ENCODE assay signal across 15 cellular contexts in genomic region chr3:180973543-180973942, GRCh38. TPM values are rescaled to one million over a fixed set of nuclear protein-coding genes. Genes with fewer than 3 reads are reported as not detected.
DNase-seq lines count a peak whose midpoint lies in the region; ATAC-seq and TF ChIP-seq lines count a peak whose summit lies in the region.
"Had no signal": no experiment of that assay in that cellular context is flagged by ENCODE, and none has a peak within 500 bp of the region (broad histone marks: within the 10 kb centered on the region; RNA-seq: fewer than 3 reads in every experiment).

No MANE protein-coding gene starts in this region.

- ATAC-seq in GM19035 (IDR thresholded peaks at IDR 0.05; ENCODE audit: unreplicated experiment): peak; percentile 52
- ATAC-seq in HG02610 (IDR thresholded peaks at IDR 0.05; ENCODE audit: unreplicated experiment): peak; percentile 51
- ATAC-seq in HG03196 (IDR thresholded peaks at IDR 0.05; ENCODE audit: unreplicated experiment): peak; percentile 47
- ATAC-seq in T-helper 17 cell: no peak
- no peak for ATAC-seq in stimulated activated memory B cell treated with anti-CD40 and anti-IgM and Interleukin-4, amounts not matched to agents 10 μg/mL and 1 μg/mL and 100 μg/mL, for 72 hours

- no peak overlapping the region for H3K27ac Mint-ChIP-seq in T-helper 17 cell
- H3K27ac Mint-ChIP-seq in stimulated activated memory B cell treated with anti-CD40 and anti-IgM and Interleukin-4, amounts not matched to agents 10 μg/mL and 1 μg/mL and 100 μg/mL, for 72 hours: no peak overlapping the region
- H3K27ac Mint-ChIP-seq: activated B cell treated with CpG ODN at 0.5 μM for 24 hours had no signal

- no peak for TF ChIP-seq CTCF in GM13977 (IDR thresholded peaks at IDR 0.05; ENCODE audit: extremely low read depth, insufficient read depth, missing control alignments)

- no peaks in the 10 kb centered on the region for H3K9me3 Mint-ChIP-seq in stimulated activated memory B cell treated with anti-CD40 and anti-IgM and Interleukin-4, amounts not matched to agents 10 μg/mL and 1 μg/mL and 100 μg/mL, for 72 hours
- H3K9me3 Mint-ChIP-seq: activated B cell treated with CpG ODN at 0.5 μM for 24 hours had no signal

- in situ Hi-C loops in GM13977 (cut with MboI; ENCODE audit: low pct_unique_long_range_greater_than_20kb, low sequenced_read_pairs, unreplicated experiment): no loop called here

- H3K4me1 Mint-ChIP-seq in T-helper 17 cell: peaks cover 2% of the 10 kb centered on the region
- H3K4me1 Mint-ChIP-seq in stimulated activated memory B cell treated with anti-CD40 and anti-IgM and Interleukin-4, amounts not matched to agents 10 μg/mL and 1 μg/mL and 100 μg/mL, for 72 hours: peaks cover 12% of the 10 kb centered on the region

- DNase-seq in GM13977 (ENCODE audit: low spot score): peak; percentile 9
- DNase-seq in T-helper 17 cell: no peak
- DNase-seq in amygdala (lab: John Stamatoyannopoulos, UW): no peak
- no peak for DNase-seq in GM19240 (ENCODE audit: insufficient read length, low spot score)
- DNase-seq: activated B cell treated with CpG ODN at 0.5 μM for 24 hours; activated T-cell treated with anti-CD3 and anti-CD28 coated beads, Interleukin-2, amount 50 U/mL, for 48 hours; cerebellar nuclear complex; kidney glomerular epithelial cell; NCI-H1092 treated with DMSO at 0.1 percent for 48 hours; NCI-H2227 treated with DMSO at 0.1 percent for 48 hours; thyroid gland had no signal

- H3K4me3 Mint-ChIP-seq in T-helper 17 cell: no peak overlapping the region
- H3K4me3 Mint-ChIP-seq in stimulated activated memory B cell treated with anti-CD40 and anti-IgM and Interleukin-4, amounts not matched to agents 10 μg/mL and 1 μg/mL and 100 μg/mL, for 72 hours: no peak overlapping the region
- H3K4me3 Mint-ChIP-seq: activated B cell treated with CpG ODN at 0.5 μM for 24 hours had no signal

- H3K9me3 ChIP-seq in T-helper 17 cell (ENCODE audit: control insufficient read depth, low read length, poor library complexity, severe bottlenecking): no peaks in the 10 kb centered on the region
- H3K9me3 ChIP-seq: thyroid gland had no signal

- H3K27me3 Mint-ChIP-seq in T-helper 17 cell: no peaks in the 10 kb centered on the region
- H3K27me3 Mint-ChIP-seq in stimulated activated memory B cell treated with anti-CD40 and anti-IgM and Interleukin-4, amounts not matched to agents 10 μg/mL and 1 μg/mL and 100 μg/mL, for 72 hours: no peaks in the 10 kb centered on the region
- H3K27me3 Mint-ChIP-seq: activated B cell treated with CpG ODN at 0.5 μM for 24 hours had no signal

- peaks cover 2% of the 10 kb centered on the region for H3K36me3 Mint-ChIP-seq in T-helper 17 cell (ENCODE audit: low read depth)
- peaks cover 17% of the 10 kb centered on the region for H3K36me3 Mint-ChIP-seq in stimulated activated memory B cell treated with anti-CD40 and anti-IgM and Interleukin-4, amounts not matched to agents 10 μg/mL and 1 μg/mL and 100 μg/mL, for 72 hours

RNA-seq across cellular contexts. Expression of gene DNAJC19, which starts 16.0 kb away (rescaled TPM):
- 10 to 100 TPM; 23.0 to 29.0 TPM for total RNA-seq in T-helper 17 cell

Comparison
In these comparisons a context has a peak if more than half of its experiments do, and no peak if none do; other contexts are left out.
1. ATAC-seq: peak in GM19035 (single experiment), HG02610 (single experiment) and HG03196 (single experiment); none in T-helper 17 cell (single experiment) and stimulated activated memory B cell treated with anti-CD40 and anti-IgM and Interleukin-4, amounts not matched to agents 10 μg/mL and 1 μg/mL and 100 μg/mL, for 72 hours (single experiment).